ENCODE assay signal across 12 cellular contexts in the genomic region with DNA sequence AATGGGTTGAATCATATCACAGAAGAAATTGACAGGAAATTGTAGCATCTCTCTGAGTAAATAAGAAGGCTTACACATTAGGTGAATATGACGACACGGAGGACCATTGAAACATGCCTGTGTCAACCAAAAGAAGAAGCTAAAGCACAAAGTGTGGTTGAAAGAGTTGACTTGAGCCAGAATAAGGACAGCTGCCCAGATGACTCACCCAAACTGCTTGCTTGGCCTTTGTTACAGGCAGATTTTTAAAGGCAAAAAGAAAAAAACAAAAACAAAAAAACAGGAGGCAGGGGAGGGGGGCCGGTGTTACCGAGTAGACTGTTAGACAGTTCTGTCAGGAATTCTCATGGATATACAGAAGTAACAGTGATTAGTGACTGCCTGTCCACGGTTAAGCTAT.
DNase-seq lines count a peak whose midpoint lies in the region; ATAC-seq, FAIRE-seq and TF ChIP-seq lines count a peak whose summit lies in the region.
"Had no signal": no experiment of that assay in that cellular context is flagged by ENCODE, and none has a peak within 500 bp of the region (broad histone marks: within the 10 kb centered on the region; RNA-seq: fewer than 3 reads in every experiment).

No MANE protein-coding gene starts in this region.

- no peaks in the 10 kb centered on the region for H3K9me3 ChIP-seq in psoas muscle

- FAIRE-seq in RCC 7860 (lab: Jason Lieb, UNC), result no peak

- intact Hi-C loops in psoas muscle (cut with DNase I), result no loop called here

- DNase-seq in GM04504 (ENCODE audit: low read depth) (peak; percentile 52), RCC 7860 (ENCODE audit: low spot score) (peak; percentile 26), fibroblast of mammary gland (ENCODE audit: low read depth) (peak; percentile 86), psoas muscle (no peak), NCI-H187 treated with DMSO at 0.1 percent for 48 hours (lab: John Stamatoyannopoulos, UW) (no peak), NCI-H82 (lab: John Stamatoyannopoulos, UW) (no peak)
- no peak for DNase-seq in activated T-cell treated with anti-CD3 and anti-CD28 coated beads, Interleukin-2, amount 50 U/mL, for 24 hours
- DNase-seq: activated naive CD8-positive, alpha-beta T cell treated with anti-CD3 and anti-CD28 coated beads for 36 hours; NCI-H1930; right cardiac atrium had no signal

- peaks cover 0 to 31% of the 10 kb centered on the region in 2 donors for H3K36me3 ChIP-seq in psoas muscle (ENCODE audit: insufficient read depth in 1 of 2, low read depth in 1 of 2)

- H3K4me1 ChIP-seq in psoas muscle, result no peaks in the 10 kb centered on the region

- 49 to 63% (median 51%) methylated on average over 5 of the region's 5 CpGs for WGBS in psoas muscle, 3 donors

- H3K9me3 Mint-ChIP-seq in activated T-cell treated with anti-CD3 and anti-CD28 coated beads, Interleukin-2, amount 50 U/mL, for 24 hours, result no peaks in the 10 kb centered on the region
- H3K9me3 Mint-ChIP-seq: activated naive CD8-positive, alpha-beta T cell treated with anti-CD3 and anti-CD28 coated beads for 36 hours had no signal

- TF ChIP-seq CTCF in fibroblast of mammary gland (conservative IDR thresholded peaks at IDR 0.05; ENCODE audit: control insufficient read depth, insufficient read depth, low read depth, low read length) (no peak), psoas muscle (IDR thresholded peaks at IDR 0.05) (no peak)

- no peaks in the 10 kb centered on the region for H3K27me3 Mint-ChIP-seq in activated T-cell treated with anti-CD3 and anti-CD28 coated beads, Interleukin-2, amount 50 U/mL, for 24 hours
- H3K27me3 Mint-ChIP-seq: activated naive CD8-positive, alpha-beta T cell treated with anti-CD3 and anti-CD28 coated beads for 36 hours had no signal

- ATAC-seq in psoas muscle, result peak in 3 of 4 donors; percentile 35 to 58 (median 51)
- ATAC-seq in GM18511 (IDR thresholded peaks at IDR 0.05; ENCODE audit: unreplicated experiment), result no peak

- no peaks in the 10 kb centered on the region for H3K27me3 ChIP-seq in psoas muscle (ENCODE audit: insufficient read depth in 3 of 3, low read length in 2 of 3)

- no peak overlapping the region for H3K27ac ChIP-seq in psoas muscle
- H3K27ac ChIP-seq: RWPE1 had no signal

- no peak overlapping the region for H3K4me3 Mint-ChIP-seq in activated T-cell treated with anti-CD3 and anti-CD28 coated beads, Interleukin-2, amount 50 U/mL, for 24 hours
- H3K4me3 Mint-ChIP-seq: activated naive CD8-positive, alpha-beta T cell treated with anti-CD3 and anti-CD28 coated beads for 36 hours had no signal

- H3K4me3 ChIP-seq in fibroblast of mammary gland (ENCODE audit: control insufficient read depth, low read depth, low read length) (no peak overlapping the region), psoas muscle (no peak overlapping the region)

- no peak overlapping the region for H3K27ac Mint-ChIP-seq in activated T-cell treated with anti-CD3 and anti-CD28 coated beads, Interleukin-2, amount 50 U/mL, for 24 hours
- H3K27ac Mint-ChIP-seq: activated naive CD8-positive, alpha-beta T cell treated with anti-CD3 and anti-CD28 coated beads for 36 hours had no signal

- H3K36me3 Mint-ChIP-seq in activated T-cell treated with anti-CD3 and anti-CD28 coated beads, Interleukin-2, amount 50 U/mL, for 24 hours (ENCODE audit: low read depth), result peaks cover 73% of the 10 kb centered on the region

- H3K4me1 Mint-ChIP-seq in activated T-cell treated with anti-CD3 and anti-CD28 coated beads, Interleukin-2, amount 50 U/mL, for 24 hours (ENCODE audit: low read depth), result peaks cover 43% of the 10 kb centered on the region

Comparison
In these comparisons a context has a peak if more than half of its experiments do, and no peak if none do; other contexts are left out.
1. DNase-seq: peak in GM04504 (single experiment), RCC 7860 (single experiment) and fibroblast of mammary gland (single experiment); none in psoas muscle (0 of 2), NCI-H187 treated with DMSO at 0.1 percent for 48 hours (single experiment), NCI-H82 (single experiment) and activated T-cell treated with anti-CD3 and anti-CD28 coated beads, Interleukin-2, amount 50 U/mL, for 24 hours (single experiment).